In the genomic region with DNA sequence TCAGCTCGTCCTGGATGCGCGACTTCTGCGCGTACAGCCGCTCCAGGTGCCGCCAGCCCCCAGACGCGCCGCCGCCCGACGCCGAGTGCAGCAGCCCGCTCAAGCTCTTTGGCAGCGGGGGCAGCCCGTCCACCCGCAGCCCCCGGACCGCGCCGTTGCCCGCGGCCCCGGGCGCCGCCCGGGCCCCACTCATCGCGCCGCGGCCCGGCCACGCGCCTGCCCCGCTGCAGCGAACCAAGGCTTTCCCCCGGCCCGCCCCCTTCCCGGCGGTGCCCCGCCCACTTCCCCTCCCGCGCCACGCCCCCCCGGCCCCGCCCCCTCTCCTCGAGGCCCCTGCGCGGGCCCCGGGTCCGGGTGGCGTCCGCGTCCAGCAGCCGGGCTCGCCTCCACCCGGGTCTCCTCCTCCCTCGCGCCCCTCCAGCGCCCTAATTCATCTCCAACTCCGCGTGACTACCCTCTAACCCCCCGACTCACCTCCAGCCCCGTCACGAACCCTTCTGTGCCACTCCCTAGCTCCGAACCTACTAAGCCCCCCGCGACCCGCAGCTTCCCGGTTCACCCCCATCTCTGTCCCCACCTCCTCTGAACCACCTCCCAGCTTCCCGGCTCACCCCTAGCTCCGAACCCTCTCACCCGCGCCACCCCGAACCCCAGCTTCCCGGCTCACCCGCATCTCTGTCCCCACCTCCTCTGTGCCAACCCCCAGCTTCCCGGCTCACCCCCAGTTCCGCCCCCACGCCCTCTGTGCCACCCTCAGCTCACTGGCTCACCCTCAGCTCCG, we compare ENCODE assay signal across 7 cellular contexts. TPM values are rescaled to one million over a fixed set of nuclear protein-coding genes. Genes with fewer than 3 reads are reported as not detected.
A peak's percentile ranks its signal among the peaks of the same experiment; 100 is the strongest.
DNase-seq lines count a peak whose midpoint lies in the region; ATAC-seq and TF ChIP-seq lines count a peak whose summit lies in the region.

A gene (minus strand): TSS at position 236 of the 781 bp plus-strand sequence. CDS start 43 bp downstream, at position 193.

- no peaks in the 10 kb centered on the region for H3K36me3 ChIP-seq in PC-9 (ENCODE audit: low read depth)
- no peaks in the 10 kb centered on the region for H3K36me3 ChIP-seq in neuron (ENCODE audit: insufficient read depth, low read length)

- H3K4me1 ChIP-seq in PC-9 (replicated peaks; ENCODE audit: insufficient read depth) (no peaks in the 10 kb centered on the region), neuron (ENCODE audit: insufficient read depth, low read length) (peaks cover 21% of the 10 kb centered on the region)

- no peak within 1 kb of the TSS for H3K27ac ChIP-seq in PC-9

- H4K20me1 ChIP-seq in PC-9 (ENCODE audit: insufficient read depth), result no peaks in the 10 kb centered on the region

- H3K4me2 ChIP-seq in PC-9, result peak within 1 kb of the TSS; percentile 34; the same call in 1 of the 2 replicates

- ATAC-seq in GM18498 (IDR thresholded peaks at IDR 0.05; ENCODE audit: unreplicated experiment) (peak; percentile 77), HG02571 (IDR thresholded peaks at IDR 0.05; ENCODE audit: unreplicated experiment) (peak; percentile 64)

- POLR2A ChIA-PET in PC-9 (lab: Charles Lee; ENCODE audit: unreplicated experiment), result no interaction called here

- H3K4me3 Mint-ChIP-seq in activated T-helper 1 cell treated with anti-CD3 and anti-CD28 coated beads, Interleukin-12 subunit alpha, Interleukin-12 subunit beta, Interleukin-2, Interleukin-4 antibody, amounts not matched to agents 30 ng/mL and 10 ng/mL and 1 ng/mL, durations not matched to agents 14 hours and 24 hours and 36 hours, result peak within 1 kb of the TSS; percentile 84

- no peaks in the 10 kb centered on the region for H3K79me2 ChIP-seq in PC-9 (ENCODE audit: low read depth)

- TF ChIP-seq CTCF in PC-9 (conservative IDR thresholded peaks at IDR 0.05) (no peak), fibroblast of the aortic adventitia (IDR thresholded peaks at IDR 0.05; ENCODE audit: insufficient read depth, low read length) (no peak)

- H3F3A ChIP-seq in PC-9 (ENCODE audit: insufficient read depth, low read depth), result no peaks in the 10 kb centered on the region

- no TSS peak for BruUV-seq in PC-9 (replicated peaks; lab: Mats Ljungman, UMichigan)

- no peaks in the 10 kb centered on the region for H3K9me2 ChIP-seq in PC-9 (ENCODE audit: insufficient read depth)

- H3K9me3 Mint-ChIP-seq in activated T-helper 1 cell treated with anti-CD3 and anti-CD28 coated beads, Interleukin-12 subunit alpha, Interleukin-12 subunit beta, Interleukin-2, Interleukin-4 antibody, amounts not matched to agents 30 ng/mL and 10 ng/mL and 1 ng/mL, durations not matched to agents 14 hours and 24 hours and 36 hours, result peaks cover 7% of the 10 kb centered on the region

- DNase-seq in PC-9, result no peak
- peak; percentile 57 for DNase-seq in activated T-helper 1 cell treated with anti-CD3 and anti-CD28 coated beads, Interleukin-12 subunit alpha, Interleukin-12 subunit beta, Interleukin-2, Interleukin-4 antibody, amounts not matched to agents 30 ng/mL and 10 ng/mL and 1 ng/mL, durations not matched to agents 14 hours and 24 hours and 36 hours (ENCODE audit: low spot score)
- DNase-seq in fibroblast of the aortic adventitia (ENCODE audit: low read depth), result peak; percentile 3
- DNase-seq in stromal cell of bone marrow (ENCODE audit: low read depth), result peak; percentile 11

- intact Hi-C loops in PC-9 (cut with micrococcal nuclease; ENCODE audit: unreplicated experiment), result no loop called here
- intact Hi-C loops in activated T-helper 1 cell treated with anti-CD3 and anti-CD28 coated beads, Interleukin-12 subunit alpha, Interleukin-12 subunit beta, Interleukin-2, Interleukin-4 antibody, amounts not matched to agents 30 ng/mL and 10 ng/mL and 1 ng/mL, durations not matched to agents 14 hours and 24 hours and 36 hours (cut with micrococcal nuclease), result loop anchor here (1.0 to 5.0 kb wide), 4 partner anchors 123 to 298 kb away; a partner anchor contains a TSS

- H3K36me3 Mint-ChIP-seq in activated T-helper 1 cell treated with anti-CD3 and anti-CD28 coated beads, Interleukin-12 subunit alpha, Interleukin-12 subunit beta, Interleukin-2, Interleukin-4 antibody, amounts not matched to agents 30 ng/mL and 10 ng/mL and 1 ng/mL, durations not matched to agents 14 hours and 24 hours and 36 hours (ENCODE audit: low read depth), result peaks cover 7% of the 10 kb centered on the region

- H3K27me3 ChIP-seq in PC-9 (ENCODE audit: insufficient read depth, low read depth) (peaks cover 29% of the 10 kb centered on the region), neuron (ENCODE audit: insufficient read depth, low read length) (peaks cover 3% of the 10 kb centered on the region)

- H3K27me3 Mint-ChIP-seq in activated T-helper 1 cell treated with anti-CD3 and anti-CD28 coated beads, Interleukin-12 subunit alpha, Interleukin-12 subunit beta, Interleukin-2, Interleukin-4 antibody, amounts not matched to agents 30 ng/mL and 10 ng/mL and 1 ng/mL, durations not matched to agents 14 hours and 24 hours and 36 hours (ENCODE audit: insufficient read depth), result peaks cover 40% of the 10 kb centered on the region

- H3K4me3 ChIP-seq in PC-9, result no peak within 1 kb of the TSS; the same call in 1 of the 2 replicates
- peak within 1 kb of the TSS; percentile 71 for H3K4me3 ChIP-seq in fibroblast of the aortic adventitia (ENCODE audit: low read depth, low read length)
- H3K4me3 ChIP-seq in neuron (ENCODE audit: low read length), result peak within 1 kb of the TSS; percentile 59

- peak within 1 kb of the TSS; percentile 77 for H3K27ac Mint-ChIP-seq in activated T-helper 1 cell treated with anti-CD3 and anti-CD28 coated beads, Interleukin-12 subunit alpha, Interleukin-12 subunit beta, Interleukin-2, Interleukin-4 antibody, amounts not matched to agents 30 ng/mL and 10 ng/mL and 1 ng/mL, durations not matched to agents 14 hours and 24 hours and 36 hours

- H3K9me3 ChIP-seq in PC-9 (ENCODE audit: insufficient read depth, low read depth) (0 out of 2 replicates have a peak, but pooled peaks cover 5% of the 10 kb centered on the region), neuron (ENCODE audit: low read length) (peaks cover 7% of the 10 kb centered on the region)

- CTCF ChIA-PET in PC-9 (lab: Charles Lee), result no interaction called here

- peaks cover 35% of the 10 kb centered on the region for H3K4me1 Mint-ChIP-seq in activated T-helper 1 cell treated with anti-CD3 and anti-CD28 coated beads, Interleukin-12 subunit alpha, Interleukin-12 subunit beta, Interleukin-2, Interleukin-4 antibody, amounts not matched to agents 30 ng/mL and 10 ng/mL and 1 ng/mL, durations not matched to agents 14 hours and 24 hours and 36 hours (ENCODE audit: low read depth)

- H2AFZ ChIP-seq in PC-9 (no peak within 1 kb of the TSS), neuron (ENCODE audit: low read depth, low read length) (peak within 1 kb of the TSS; percentile 93)

RNA-seq across cellular contexts. Expression of the gene that starts here (rescaled TPM):
- total RNA-seq in PC-9 (2021), result 0.24 and 0.35 TPM in 2 replicates
- total RNA-seq in activated T-helper 1 cell treated with anti-CD3 and anti-CD28 coated beads, Interleukin-12 subunit alpha, Interleukin-12 subunit beta, Interleukin-2, Interleukin-4 antibody, amounts not matched to agents 30 ng/mL and 10 ng/mL and 1 ng/mL, durations not matched to agents 14 hours and 24 hours and 36 hours, result 23.2 and 28.0 TPM in 2 replicates
- 2.0 and 13.4 TPM in 2 replicates for total RNA-seq in fibroblast of the aortic adventitia (ENCODE audit: low replicate concordance)

Comparison
In these comparisons a context has a peak if more than half of its experiments do, and no peak if none do; other contexts are left out.
1. DNase-seq: peak in activated T-helper 1 cell treated with anti-CD3 and anti-CD28 coated beads, Interleukin-12 subunit alpha, Interleukin-12 subunit beta, Interleukin-2, Interleukin-4 antibody, amounts not matched to agents 30 ng/mL and 10 ng/mL and 1 ng/mL, durations not matched to agents 14 hours and 24 hours and 36 hours (single experiment), fibroblast of the aortic adventitia (single experiment) and stromal cell of bone marrow (single experiment); none in PC-9 (0 of 2).